23 cellular contexts compared by ENCODE assay signal in genomic region chr6:29563435-29563834, GRCh38. TPM values are rescaled to one million over a fixed set of nuclear protein-coding genes. Genes with fewer than 3 reads are reported as not detected.
"Had no signal": no experiment of that assay in that cellular context is flagged by ENCODE, and none has a peak within 500 bp of the region (broad histone marks: within the 10 kb centered on the region; RNA-seq: fewer than 3 reads in every experiment).

No MANE protein-coding gene starts in this region.

- H3K4me1 ChIP-seq: adrenal gland, gastroesophageal sphincter, lower lobe of right lung, sigmoid colon, transverse colon had no signal

- H3K36me3 Mint-ChIP-seq: mesothelial cell of epicardium; stimulated activated memory B cell treated with anti-CD40 and anti-IgM and Interleukin-4, amounts not matched to agents 10 μg/mL and 1 μg/mL and 100 μg/mL, for 72 hours had no signal

- H3K4me1 Mint-ChIP-seq: mesothelial cell of epicardium, neural crest cell had no signal

- DNase-seq: activated CD4-positive, alpha-beta T cell treated with anti-CD3 and anti-CD28 coated beads, Interleukin-2, amount 50 U/mL, for 1 hour; activated CD4-positive, CD25-positive, alpha-beta regulatory T cell; activated naive CD4-positive, alpha-beta T cell treated with anti-CD3 and anti-CD28 coated beads, Interleukin-2, amount 50 U/mL, for 16 hours; activated T-cell treated with anti-CD3 and anti-CD28 coated beads for 4 hours; adrenal gland; dorsolateral prefrontal cortex; heart right ventricle; left colon; lower lobe of right lung; sigmoid colon; stimulated activated CD4-positive, alpha-beta T cell treated with anti-CD3 and anti-CD28 coated beads, Interleukin-12 subunit alpha, Interleukin-12 subunit beta, amount 100 ng/mL, for 4 hours; stimulated activated CD4-positive, alpha-beta T cell treated with anti-CD3 and anti-CD28 coated beads, Interleukin-2, amount 100 ng/mL, for 48 hours; substantia nigra; T-helper 2 cell; transverse colon had no signal

- H3K9me3 ChIP-seq: adrenal gland, gastroesophageal sphincter, heart right ventricle, lower lobe of right lung, sigmoid colon, transverse colon had no signal

- H3K27ac Mint-ChIP-seq: mesothelial cell of epicardium; stimulated activated memory B cell treated with anti-CD40 and anti-IgM and Interleukin-4, amounts not matched to agents 10 μg/mL and 1 μg/mL and 100 μg/mL, for 72 hours had no signal

- H3K36me3 ChIP-seq: adrenal gland, cardiac muscle cell, gastroesophageal sphincter, heart right ventricle, lower lobe of right lung, sigmoid colon, transverse colon had no signal

- H3K4me3 Mint-ChIP-seq: mesothelial cell of epicardium; neural crest cell; stimulated activated memory B cell treated with anti-CD40 and anti-IgM and Interleukin-4, amounts not matched to agents 10 μg/mL and 1 μg/mL and 100 μg/mL, for 72 hours had no signal

- ATAC-seq: gastroesophageal sphincter; heart right ventricle; left colon; lower lobe of right lung; stimulated activated memory B cell treated with anti-CD40 and anti-IgM and Interleukin-4, amounts not matched to agents 10 μg/mL and 1 μg/mL and 100 μg/mL, for 72 hours had no signal

- H3K27ac ChIP-seq: adrenal gland, cardiac muscle cell, dorsolateral prefrontal cortex, gastroesophageal sphincter, heart right ventricle, lower lobe of right lung, sigmoid colon, transverse colon had no signal

- H3K9me3 Mint-ChIP-seq: mesothelial cell of epicardium, neural crest cell had no signal

- H3K4me3 ChIP-seq: adrenal gland, cardiac muscle cell, dorsolateral prefrontal cortex, gastroesophageal sphincter, heart right ventricle, lower lobe of right lung, sigmoid colon, transverse colon had no signal

RNA-seq across cellular contexts. Expression of gene UBD, which starts 3.9 kb away (rescaled TPM):
- total RNA-seq: cardiac muscle cell, neural crest cell, osteocyte had no signal
- polyA plus RNA-seq: cardiac muscle cell had no signal

RNA-seq across cellular contexts. Expression of gene OR2H2, which starts 21.5 kb away (rescaled TPM):
- total RNA-seq: adrenal gland, cardiac muscle cell, dorsolateral prefrontal cortex, gastroesophageal sphincter, heart right ventricle, left colon, lower lobe of right lung, mesothelial cell of epicardium, neural crest cell, osteocyte, pulmonary artery endothelial cell, sigmoid colon, transverse colon had no signal
- polyA plus RNA-seq: adrenal gland, esophagus, heart right ventricle, sigmoid colon had no signal
